In genomic region chr2:227033471-227034148, GRCh38 we compare ENCODE assay signal across 8 cellular contexts.
DNase-seq lines count a peak whose midpoint lies in the region; ATAC-seq and TF ChIP-seq lines count a peak whose summit lies in the region.

No MANE protein-coding gene starts in this region.

- no peaks in the 10 kb centered on the region for H3K4me1 Mint-ChIP-seq in activated CD4-positive, alpha-beta memory T cell treated with anti-CD3 and anti-CD28 coated beads for 36 hours (ENCODE audit: low read depth)

- H3K27ac Mint-ChIP-seq in activated CD4-positive, alpha-beta memory T cell treated with anti-CD3 and anti-CD28 coated beads for 36 hours, result no peak overlapping the region

- no peaks in the 10 kb centered on the region for H3K27me3 ChIP-seq in heart left ventricle

- H3K27ac ChIP-seq in heart left ventricle, result peak overlapping the region in 1 of 12 donors; percentile 3

- intact Hi-C loops in activated CD4-positive, alpha-beta memory T cell treated with anti-CD3 and anti-CD28 coated beads for 36 hours (cut with micrococcal nuclease), result no loop called here
- intact Hi-C loops in heart left ventricle (cut with DNase I), result no loop called here

- TF ChIP-seq CTCF in heart left ventricle (IDR thresholded peaks at IDR 0.05), result peak in 10 of 12 donors; percentile 19 to 57 (median 46)

- peaks cover 14% of the 10 kb centered on the region for H3K27me3 Mint-ChIP-seq in activated CD4-positive, alpha-beta memory T cell treated with anti-CD3 and anti-CD28 coated beads for 36 hours

- H3K4me3 Mint-ChIP-seq in activated CD4-positive, alpha-beta memory T cell treated with anti-CD3 and anti-CD28 coated beads for 36 hours, result no peak overlapping the region

- TF ChIP-seq POLR2A in heart left ventricle (IDR thresholded peaks at IDR 0.05), result no peak

- H3K9me3 ChIP-seq in heart left ventricle, result no peaks in the 10 kb centered on the region

- H3K36me3 Mint-ChIP-seq in activated CD4-positive, alpha-beta memory T cell treated with anti-CD3 and anti-CD28 coated beads for 36 hours, result no peaks in the 10 kb centered on the region

- 52 to 66% (median 56%) methylated on average over 12 to 16 of the region's 16 CpGs for WGBS in heart left ventricle, 4 donors

- CTCF ChIA-PET in activated CD4-positive, alpha-beta memory T cell treated with anti-CD3 and anti-CD28 coated beads for 36 hours (lab: Charles Lee), result interaction anchor here (0.6 to 1.6 kb wide), 4 partner anchors 14 to 732 kb away, joined by 3 to 9 read pairs (median 6); no protein-coding TSS in a partner anchor

- H3K4me3 ChIP-seq in heart left ventricle, result no peak overlapping the region

- peak; percentile 4 for DNase-seq in NCI-H1092 treated with DMSO at 0.1 percent for 48 hours (lab: John Stamatoyannopoulos, UW)
- DNase-seq in NCI-H1092 (lab: John Stamatoyannopoulos, UW), result no peak
- peak; percentile 17 for DNase-seq in HK-2 (ENCODE audit: unreplicated experiment)
- DNase-seq in activated CD4-positive, alpha-beta memory T cell treated with anti-CD3 and anti-CD28 coated beads for 36 hours, result peak; percentile 43
- DNase-seq in heart left ventricle, result no peak
- peak; percentile 46 for DNase-seq in stimulated activated CD4-positive, alpha-beta T cell treated with anti-CD3 and anti-CD28 coated beads, Interleukin-15, amount 100 ng/mL, for 24 hours
- no peak for DNase-seq in putamen (ENCODE audit: low spot score)

- peaks cover 0 to 26% (median 0%) of the 10 kb centered on the region in 9 donors for H3K36me3 ChIP-seq in heart left ventricle

- POLR2A ChIA-PET in activated CD4-positive, alpha-beta memory T cell treated with anti-CD3 and anti-CD28 coated beads for 36 hours (lab: Charles Lee), result no interaction called here

- H3K9me3 Mint-ChIP-seq in activated CD4-positive, alpha-beta memory T cell treated with anti-CD3 and anti-CD28 coated beads for 36 hours, result no peaks in the 10 kb centered on the region

- ATAC-seq in GM19395 (IDR thresholded peaks at IDR 0.05; ENCODE audit: unreplicated experiment), result peak; percentile 93
- ATAC-seq in heart left ventricle, result peak in 1 of 4 donors; percentile 62

- peaks cover 0 to 6% (median 0%) of the 10 kb centered on the region in 12 donors for H3K4me1 ChIP-seq in heart left ventricle

Comparison
In these comparisons a context has a peak if more than half of its experiments do, and no peak if none do; other contexts are left out.
1. DNase-seq: peak in NCI-H1092 treated with DMSO at 0.1 percent for 48 hours (single experiment), HK-2 (single experiment), activated CD4-positive, alpha-beta memory T cell treated with anti-CD3 and anti-CD28 coated beads for 36 hours (single experiment) and stimulated activated CD4-positive, alpha-beta T cell treated with anti-CD3 and anti-CD28 coated beads, Interleukin-15, amount 100 ng/mL, for 24 hours (single experiment); none in NCI-H1092 (single experiment), heart left ventricle (0 of 5) and putamen (single experiment).